Comparison of ENCODE assay signal across 9 cellular contexts in the genomic region with DNA sequence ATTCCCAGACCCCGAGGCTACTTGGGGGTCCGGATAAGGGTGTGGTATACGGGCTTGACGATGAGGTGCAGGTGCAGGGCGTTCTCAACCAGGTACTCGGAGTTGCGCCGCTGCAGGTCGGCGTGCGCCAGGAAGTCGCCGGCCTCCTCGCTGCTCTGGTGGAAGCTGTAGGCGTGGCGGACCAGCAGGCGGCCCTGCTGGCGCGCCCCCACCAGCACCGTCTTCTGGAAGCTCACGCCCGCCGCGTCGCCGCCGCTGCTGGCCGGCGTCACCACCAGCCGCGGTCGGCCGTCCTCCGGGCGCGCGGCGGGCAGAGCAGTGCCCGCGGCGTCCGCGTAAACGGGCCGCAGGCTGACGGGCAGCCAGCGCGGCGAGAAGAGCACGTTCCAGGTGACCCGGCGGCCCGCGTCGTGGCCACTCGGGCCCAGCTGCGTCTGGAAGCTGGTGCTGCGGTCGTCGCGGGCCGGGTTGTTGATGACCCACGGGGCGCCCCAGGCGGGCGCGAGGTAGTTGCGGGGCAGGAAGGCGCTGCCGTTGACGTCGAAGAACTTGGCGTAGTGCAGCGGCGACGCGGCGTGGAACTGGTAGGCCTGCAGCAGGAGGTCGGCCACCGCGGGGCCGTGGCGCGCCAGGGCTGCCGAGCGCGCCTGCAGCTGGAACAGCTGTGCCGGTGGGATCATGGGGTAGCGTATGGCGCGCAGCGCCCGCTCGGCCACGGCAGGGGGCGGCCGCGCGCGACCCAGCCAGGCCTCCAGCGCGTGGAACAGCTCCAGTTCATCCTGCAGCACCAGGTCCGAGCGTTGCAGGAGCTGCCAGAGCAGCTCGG. TPM values are rescaled to one million over a fixed set of nuclear protein-coding genes. Genes with fewer than 3 reads are reported as not detected.
DNase-seq lines count a peak whose midpoint lies in the region; ATAC-seq and TF ChIP-seq lines count a peak whose summit lies in the region.
"Had no signal": no experiment of that assay in that cellular context is flagged by ENCODE, and none has a peak within 500 bp of the region (broad histone marks: within the 10 kb centered on the region; RNA-seq: fewer than 3 reads in every experiment).

No MANE protein-coding gene starts in this region.

- DNase-seq in Right ventricle myocardium superior = no peak
- DNase-seq in cardiac septum (ENCODE audit: low spot score) = no peak
- DNase-seq in colonic mucosa = no peak
- peak in 1 of 2 donors; percentile 31 for DNase-seq in left colon
- DNase-seq in NCI-H748 treated with DMSO at 0.1 percent for 48 hours (lab: John Stamatoyannopoulos, UW) = no peak
- DNase-seq: NCI-H1105 had no signal

- no peaks in the 10 kb centered on the region for H3K36me3 ChIP-seq in colonic mucosa
- no peaks in the 10 kb centered on the region for H3K36me3 ChIP-seq in urinary bladder (ENCODE audit: insufficient read depth)

- H3K9ac ChIP-seq in colonic mucosa (ENCODE audit: low read depth in 2 of 2, low read length in 2 of 2) = no peak overlapping the region

- H3K27ac ChIP-seq in colonic mucosa (no peak overlapping the region), urinary bladder (ENCODE audit: low read depth) (no peak overlapping the region)

- no peaks in the 10 kb centered on the region for H3K9me3 ChIP-seq in colonic mucosa

- H3K4me3 ChIP-seq in colonic mucosa (peak overlapping the region; percentile 2), urinary bladder (ENCODE audit: low read depth, low read length) (peak overlapping the region; percentile 2)

- WGBS in urinary bladder = 2% methylated on average over 105 of the region's 105 CpGs

- peaks cover 58% of the 10 kb centered on the region for H3K27me3 ChIP-seq in colonic mucosa

- intact Hi-C loops in Right ventricle myocardium superior (cut with DNase I) = loop anchor here (10.0 kb wide), 1 partner anchor 152 kb away; a partner anchor contains a TSS
- intact Hi-C loops in cardiac septum (cut with DNase I) = no loop called here
- intact Hi-C loops in colonic mucosa (cut with DNase I) = loop anchor here (5.0 kb wide), 1 partner anchor 55 kb away; no protein-coding TSS in a partner anchor
- intact Hi-C loops in left colon (cut with DNase I, micrococcal nuclease) = loop anchor here in 1 of 2 donors (10.0 kb wide), 1 partner anchor 52 kb away; no protein-coding TSS in a partner anchor

- TF ChIP-seq CTCF in colonic mucosa (IDR thresholded peaks at IDR 0.05) = no peak

- ATAC-seq in Right ventricle myocardium superior (ENCODE audit: poor library complexity) (peak; percentile 30), left colon (peak; percentile 62), HG03521 (IDR thresholded peaks at IDR 0.05; ENCODE audit: unreplicated experiment) (no peak), GM21723 (IDR thresholded peaks at IDR 0.05; ENCODE audit: unreplicated experiment) (no peak)

- H3K4me1 ChIP-seq in colonic mucosa (peaks cover 5% of the 10 kb centered on the region), urinary bladder (ENCODE audit: insufficient read depth) (no peaks in the 10 kb centered on the region)

RNA-seq across cellular contexts. Expression of a gene that starts 4.8 kb away (rescaled TPM):
- total RNA-seq in Right ventricle myocardium superior (not detected), cardiac septum (not detected), colonic mucosa (under 1 TPM in 1 of 2 donors, not detected in 1; 0.22 TPM), left colon (under 1 TPM in 1 of 2 donors, not detected in 1; 0.24 TPM), urinary bladder (not detected)
- not detected for polyA plus RNA-seq in urinary bladder

RNA-seq across cellular contexts. Expression of a gene that starts 10.5 kb away (rescaled TPM):
- total RNA-seq in Right ventricle myocardium superior (not detected), cardiac septum (0.16 TPM), colonic mucosa (under 1 TPM; 0.35 to 0.74 TPM), left colon (under 1 TPM in 1 of 2 donors, not detected in 1; 0.31 TPM), urinary bladder (not detected)
- 0.23 TPM for polyA plus RNA-seq in urinary bladder

RNA-seq across cellular contexts. Expression of a gene that starts 30.8 kb away (rescaled TPM):
- total RNA-seq in Right ventricle myocardium superior (0.22 TPM), cardiac septum (0.08 TPM), colonic mucosa (1 to 10 TPM; 2.6 to 3.2 TPM), left colon (1 to 10 TPM; 2.1 to 3.5 TPM), urinary bladder (0.32 TPM)
- 1.4 TPM for polyA plus RNA-seq in urinary bladder

Comparison
In these comparisons a context has a peak if more than half of its experiments do, and no peak if none do; other contexts are left out.
1. ATAC-seq: peak in Right ventricle myocardium superior (single experiment) and left colon (single experiment); none in HG03521 (single experiment) and GM21723 (single experiment).